ENCODE assay signal across 20 cellular contexts in the genomic region with DNA sequence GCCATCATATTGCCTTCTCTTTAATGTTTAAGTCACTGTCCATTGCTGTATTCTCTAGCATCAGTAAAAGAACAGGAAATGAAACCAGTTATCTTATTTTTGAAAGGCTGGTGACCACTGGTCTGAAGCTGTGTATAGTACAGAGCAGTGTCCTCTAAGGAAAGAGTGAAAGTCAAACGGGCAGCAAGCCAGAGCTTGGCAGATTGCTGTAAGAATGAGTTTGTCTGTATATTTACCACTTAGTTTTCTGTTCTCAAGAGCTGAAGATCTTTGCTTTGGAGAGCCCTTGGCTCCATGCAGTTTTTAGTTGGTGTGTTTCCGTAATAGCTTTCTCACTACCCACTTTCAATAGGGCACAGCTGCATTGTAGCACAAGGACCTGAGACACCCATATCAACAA. TPM values are rescaled to one million over a fixed set of nuclear protein-coding genes. Genes with fewer than 3 reads are reported as not detected.
DNase-seq lines count a peak whose midpoint lies in the region; ATAC-seq and TF ChIP-seq lines count a peak whose summit lies in the region.
"Had no signal": no experiment of that assay in that cellular context is flagged by ENCODE, and none has a peak within 500 bp of the region (broad histone marks: within the 10 kb centered on the region; RNA-seq: fewer than 3 reads in every experiment).

No MANE protein-coding gene starts in this region.

- TF ChIP-seq CTCF in GM12865 (IDR thresholded peaks at IDR 0.05; ENCODE audit: insufficient read depth, low read depth, low read length, missing control alignments), result no peak
- TF ChIP-seq CTCF in lower lobe of right lung (IDR thresholded peaks at IDR 0.05), result no peak

- peak; percentile 21 to 65 for ATAC-seq in lower lobe of right lung
- ATAC-seq in GM18868 (IDR thresholded peaks at IDR 0.05; ENCODE audit: unreplicated experiment), result no peak
- ATAC-seq in HG03571 (IDR thresholded peaks at IDR 0.05; ENCODE audit: unreplicated experiment), result no peak
- ATAC-seq: activated T-cell treated with anti-CD3 and anti-CD28 coated beads, Interleukin-2, amount 50 U/mL, for 4 hours; CD8-positive, alpha-beta T cell had no signal

- H3K4me1 ChIP-seq in lower lobe of right lung, result peaks cover 6% of the 10 kb centered on the region
- H3K4me1 ChIP-seq: prostate gland had no signal

- H3K4me3 ChIP-seq in GM12865 (ENCODE audit: low read depth, low read length) (no peak overlapping the region), lower lobe of right lung (no peak overlapping the region)
- H3K4me3 ChIP-seq: lung, prostate gland had no signal

- DNase-seq in DMS53 (lab: John Stamatoyannopoulos, UW) (peak; percentile 22), DMS53 treated with DMSO at 0.1 percent for 48 hours (lab: John Stamatoyannopoulos, UW; ENCODE audit: unreplicated experiment) (no peak), GM12865 (ENCODE audit: low read depth) (peak; percentile 35), RPMI8226 (peak; percentile 75), lower lobe of right lung (no peak), NCI-H2171 treated with DMSO at 0.1 percent for 48 hours (lab: John Stamatoyannopoulos, UW) (no peak)
- DNase-seq: activated CD8-positive, alpha-beta memory T cell treated with anti-CD3 and anti-CD28 coated beads for 24 hours; activated naive CD4-positive, alpha-beta T cell treated with anti-CD3 and anti-CD28 coated beads, Interleukin-2, amount 50 U/mL, for 16 hours; activated T-cell treated with anti-CD3 and anti-CD28 coated beads, Interleukin-2, amount 50 U/mL, for 4 hours; anterior cingulate cortex; CD8-positive, alpha-beta T cell; cortex of kidney; glutamatergic neuron; NCI-H1417 treated with DMSO at 0.1 percent for 48 hours; NCI-H524 had no signal

- peaks cover 74% of the 10 kb centered on the region for H3K36me3 ChIP-seq in lower lobe of right lung
- H3K36me3 ChIP-seq: prostate gland had no signal

- H3K27ac ChIP-seq in lower lobe of right lung, result no peak overlapping the region
- H3K27ac ChIP-seq: 22Rv1, prostate gland had no signal

- no peaks in the 10 kb centered on the region for H3K27me3 ChIP-seq in lower lobe of right lung (ENCODE audit: low read depth)

- intact Hi-C loops in lower lobe of right lung (cut with DNase I), result no loop called here

- no peaks in the 10 kb centered on the region for H3K9me3 ChIP-seq in lower lobe of right lung
- H3K9me3 ChIP-seq: prostate gland had no signal

RNA-seq across cellular contexts. Expression of a gene that starts 31.9 kb away (rescaled TPM):
- total RNA-seq in lower lobe of right lung, result 118 TPM

RNA-seq across cellular contexts. Expression of a gene that starts 40.7 kb away (rescaled TPM):
- 41.2 TPM for total RNA-seq in lower lobe of right lung

Comparison
In these comparisons a context has a peak if more than half of its experiments do, and no peak if none do; other contexts are left out.
1. DNase-seq: peak in DMS53 (single experiment), GM12865 (single experiment) and RPMI8226 (single experiment); none in DMS53 treated with DMSO at 0.1 percent for 48 hours (single experiment), lower lobe of right lung (single experiment) and NCI-H2171 treated with DMSO at 0.1 percent for 48 hours (single experiment).
2. ATAC-seq: peak in lower lobe of right lung (2 of 2); none in GM18868 (single experiment) and HG03571 (single experiment).